12 cellular contexts compared by ENCODE assay signal in the genomic region with DNA sequence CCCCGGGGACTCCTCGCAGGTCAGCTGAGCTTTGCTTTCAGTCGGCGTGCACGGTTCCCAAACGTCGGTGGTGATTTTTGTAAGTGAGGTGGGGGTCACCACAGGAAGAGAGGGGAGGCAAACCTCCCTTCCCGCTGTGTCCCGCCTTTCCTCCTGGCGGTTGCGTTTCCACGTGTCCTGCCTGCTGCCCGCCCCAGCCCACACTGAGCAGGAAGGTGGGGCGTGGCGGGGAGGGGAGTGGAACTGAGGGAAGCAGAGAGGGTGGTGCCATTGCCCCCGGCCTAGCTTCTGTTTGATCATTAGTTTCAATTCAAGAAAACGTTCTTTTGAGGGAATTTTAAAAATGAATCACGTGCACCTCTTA. TPM values are rescaled to one million over a fixed set of nuclear protein-coding genes. Genes with fewer than 3 reads are reported as not detected.
DNase-seq lines count a peak whose midpoint lies in the region; ATAC-seq and TF ChIP-seq lines count a peak whose summit lies in the region.
"Had no signal": no experiment of that assay in that cellular context is flagged by ENCODE, and none has a peak within 500 bp of the region (broad histone marks: within the 10 kb centered on the region; RNA-seq: fewer than 3 reads in every experiment).

No MANE protein-coding gene starts in this region.

- DNase-seq in stimulated activated naive CD8-positive, alpha-beta T cell treated with anti-CD3 and anti-CD28 coated beads, Interleukin-15, Interleukin-2, amounts not matched to agents 100 U/mL and 50 U/mL, for 24 hours, result no peak
- DNase-seq in naive thymus-derived CD8-positive, alpha-beta T cell, result no peak
- DNase-seq in KG1 (lab: John Stamatoyannopoulos, UW) (no peak), endodermal cell (no peak), NCI-H345 treated with DMSO at 0.1 percent for 48 hours (lab: John Stamatoyannopoulos, UW; ENCODE audit: unreplicated experiment) (no peak)
- DNase-seq: activated gamma-delta T cell; OCI-M1; stimulated activated CD4-positive, alpha-beta T cell treated with anti-CD3 and anti-CD28 coated beads, Interleukin-2, amount 100 ng/mL, for 24 hours had no signal

- H3K36me3 Mint-ChIP-seq in stimulated activated naive CD8-positive, alpha-beta T cell treated with anti-CD3 and anti-CD28 coated beads, Interleukin-15, Interleukin-2, amounts not matched to agents 100 ng/mL and 50 ng/mL, for 24 hours (ENCODE audit: low read depth), result no peaks in the 10 kb centered on the region
- peaks cover 0 to 5% (median 0%) of the 10 kb centered on the region in 3 donors for H3K36me3 Mint-ChIP-seq in naive thymus-derived CD8-positive, alpha-beta T cell
- no peaks in the 10 kb centered on the region for H3K36me3 Mint-ChIP-seq in endodermal cell (ENCODE audit: low read depth)
- H3K36me3 Mint-ChIP-seq: mesothelial cell of epicardium had no signal

- H3K27me3 ChIP-seq in endodermal cell (ENCODE audit: control insufficient read depth, insufficient read depth, low read length, poor library complexity, severe bottlenecking), result no peaks in the 10 kb centered on the region

- H3K4me3 ChIP-seq in endodermal cell (ENCODE audit: low read length), result no peak overlapping the region

- H3K36me3 ChIP-seq in endodermal cell (ENCODE audit: control insufficient read depth, insufficient read depth, low read length), result no peaks in the 10 kb centered on the region

- no peak overlapping the region for H3K9ac ChIP-seq in endodermal cell (ENCODE audit: extremely low read depth, low read length, poor library complexity, severe bottlenecking)

- WGBS in endodermal cell (ENCODE audit: insufficient coverage in 1 of 2, insufficient read length in 1 of 2), 2 experiments, result 91 to 99% methylated on average over 10 to 18 of the region's 18 CpGs

- H3K27ac Mint-ChIP-seq in stimulated activated naive CD8-positive, alpha-beta T cell treated with anti-CD3 and anti-CD28 coated beads, Interleukin-15, Interleukin-2, amounts not matched to agents 100 ng/mL and 50 ng/mL, for 24 hours, result no peak overlapping the region
- H3K27ac Mint-ChIP-seq in naive thymus-derived CD8-positive, alpha-beta T cell, result no peak overlapping the region
- no peak overlapping the region for H3K27ac Mint-ChIP-seq in endodermal cell
- H3K27ac Mint-ChIP-seq: mesothelial cell of epicardium had no signal

- H3K27me3 Mint-ChIP-seq in stimulated activated naive CD8-positive, alpha-beta T cell treated with anti-CD3 and anti-CD28 coated beads, Interleukin-15, Interleukin-2, amounts not matched to agents 100 ng/mL and 50 ng/mL, for 24 hours, result peaks cover 65% of the 10 kb centered on the region
- peaks cover 33 to 79% (median 53%) of the 10 kb centered on the region in 5 donors for H3K27me3 Mint-ChIP-seq in naive thymus-derived CD8-positive, alpha-beta T cell
- peaks cover 17% of the 10 kb centered on the region for H3K27me3 Mint-ChIP-seq in endodermal cell (ENCODE audit: insufficient read depth)

- ATAC-seq in stimulated activated naive CD8-positive, alpha-beta T cell treated with anti-CD3 and anti-CD28 coated beads, Interleukin-15, Interleukin-2, amounts not matched to agents 100 U/mL and 50 U/mL, for 24 hours, result no peak
- ATAC-seq in esophagus mucosa, result peak; percentile 50
- peak in 1 of 2 donors; percentile 61 for ATAC-seq in naive thymus-derived CD8-positive, alpha-beta T cell
- no peak for ATAC-seq in GM18517 (IDR thresholded peaks at IDR 0.05; ENCODE audit: unreplicated experiment)

- no peaks in the 10 kb centered on the region for H3K9me3 Mint-ChIP-seq in stimulated activated naive CD8-positive, alpha-beta T cell treated with anti-CD3 and anti-CD28 coated beads, Interleukin-15, Interleukin-2, amounts not matched to agents 100 ng/mL and 50 ng/mL, for 24 hours
- H3K9me3 Mint-ChIP-seq in naive thymus-derived CD8-positive, alpha-beta T cell, result no peaks in the 10 kb centered on the region
- no peaks in the 10 kb centered on the region for H3K9me3 Mint-ChIP-seq in endodermal cell
- H3K9me3 Mint-ChIP-seq: mesothelial cell of epicardium had no signal

- H3K9me3 ChIP-seq in endodermal cell (ENCODE audit: control insufficient read depth, low read length), result no peaks in the 10 kb centered on the region

- peaks cover 4% of the 10 kb centered on the region for H3K4me1 Mint-ChIP-seq in stimulated activated naive CD8-positive, alpha-beta T cell treated with anti-CD3 and anti-CD28 coated beads, Interleukin-15, Interleukin-2, amounts not matched to agents 100 ng/mL and 50 ng/mL, for 24 hours (ENCODE audit: low read depth)
- peaks cover 3 to 20% (median 5%) of the 10 kb centered on the region in 4 donors for H3K4me1 Mint-ChIP-seq in naive thymus-derived CD8-positive, alpha-beta T cell
- peaks cover 33% of the 10 kb centered on the region for H3K4me1 Mint-ChIP-seq in endodermal cell

- H3K27ac ChIP-seq in endodermal cell (ENCODE audit: low read depth, low read length), result no peak overlapping the region

- no peak for TF ChIP-seq CTCF in endodermal cell (conservative IDR thresholded peaks at IDR 0.05)

- H3K4me3 Mint-ChIP-seq in stimulated activated naive CD8-positive, alpha-beta T cell treated with anti-CD3 and anti-CD28 coated beads, Interleukin-15, Interleukin-2, amounts not matched to agents 100 ng/mL and 50 ng/mL, for 24 hours, result peak overlapping the region; percentile 37
- peak overlapping the region; percentile 22 to 73 (median 58) for H3K4me3 Mint-ChIP-seq in naive thymus-derived CD8-positive, alpha-beta T cell
- H3K4me3 Mint-ChIP-seq in endodermal cell, result no peak overlapping the region
- H3K4me3 Mint-ChIP-seq: mesothelial cell of epicardium had no signal

- POLR2A ChIA-PET in naive thymus-derived CD8-positive, alpha-beta T cell (lab: Charles Lee), result no interaction called here

- no peaks in the 10 kb centered on the region for H3K4me1 ChIP-seq in endodermal cell (ENCODE audit: control insufficient read depth, insufficient read depth, low read length)

RNA-seq across cellular contexts. Expression of gene AFDN, which starts 30.1 kb away (rescaled TPM):
- total RNA-seq in esophagus mucosa (134 TPM), endodermal cell (100 to 1,000 TPM; 214 to 239 TPM)
- 1 to 10 TPM; 9.4 to 9.6 TPM for total RNA-seq in naive thymus-derived CD8-positive, alpha-beta T cell
- 1 to 10 TPM in 1 of 3 donors, under 1 TPM in 1, not detected in 1; 0.46 to 1.2 TPM for polyA plus RNA-seq in naive thymus-derived CD8-positive, alpha-beta T cell
- 167 TPM for polyA plus RNA-seq in endodermal cell (2013, experiment 1 of 2)
- polyA plus RNA-seq in endodermal cell (2013, experiment 2 of 2), result 150 TPM

Comparison
In these comparisons a context has a peak if more than half of its experiments do, and no peak if none do; other contexts are left out.
1. RNA of gene AFDN, which starts 30.1 kb away (total RNA-seq): 214 to 239 TPM in endodermal cell and 134 TPM in esophagus mucosa (single experiment); 9.4 to 9.6 TPM in naive thymus-derived CD8-positive, alpha-beta T cell; every median in the first group is over 10 times any median in the second.